ENCODE assay signal across 15 cellular contexts in the genomic region with DNA sequence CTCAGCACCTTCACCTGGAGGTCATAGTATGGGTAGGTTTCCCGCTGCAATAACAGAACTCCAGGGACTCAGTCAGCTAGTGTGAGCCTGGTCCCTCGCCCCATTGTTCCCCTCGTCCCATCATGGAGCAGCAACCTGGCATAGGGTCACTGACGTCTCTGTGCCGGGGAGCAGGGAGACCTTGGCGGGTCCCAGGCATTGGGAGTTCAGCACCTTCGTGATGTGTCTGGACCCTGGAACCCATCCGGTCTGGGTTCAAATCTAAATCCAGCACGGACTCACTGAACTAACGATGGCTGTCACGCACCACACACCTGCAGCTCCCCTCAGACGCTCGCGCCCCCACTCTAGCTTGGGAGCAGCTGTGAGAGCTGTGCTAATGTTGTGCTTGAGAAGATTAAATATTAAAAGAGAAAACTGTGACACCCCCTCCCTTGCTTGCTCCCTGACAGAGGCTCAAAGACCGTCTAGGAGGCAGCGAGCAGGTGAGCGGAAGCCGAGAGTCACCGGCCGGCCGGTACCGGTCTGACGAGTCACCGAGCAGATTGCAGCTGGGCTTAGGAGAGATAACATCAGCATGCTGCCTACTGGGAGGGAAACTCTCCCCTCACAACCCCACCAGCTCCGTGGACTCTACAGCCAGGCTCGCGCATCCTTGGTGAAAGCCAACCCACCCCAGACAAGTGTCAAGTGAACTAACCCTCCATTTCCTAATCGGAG.
A peak's percentile ranks its signal among the peaks of the same experiment; 100 is the strongest.
DNase-seq lines count a peak whose midpoint lies in the region; TF ChIP-seq lines count a peak whose summit lies in the region.
"Had no signal": no experiment of that assay in that cellular context is flagged by ENCODE, and none has a peak within 500 bp of the region (broad histone marks: within the 10 kb centered on the region; RNA-seq: fewer than 3 reads in every experiment).

No MANE protein-coding gene starts in this region.

- H3K27ac ChIP-seq in 22Rv1 = peak overlapping the region; percentile 80
- H3K27ac ChIP-seq: dorsolateral prefrontal cortex had no signal

- H3K4me3 ChIP-seq in LNCaP clone FGC (ENCODE audit: low read depth, low read length) (peak overlapping the region; percentile 57), epithelial cell of esophagus (ENCODE audit: low read length) (peak overlapping the region; percentile 53), HAP-1 (no peak overlapping the region)
- H3K4me3 ChIP-seq: dorsolateral prefrontal cortex had no signal

- H3K27me3 Mint-ChIP-seq in nephron progenitor cell (ENCODE audit: low read depth, poor library complexity) = peaks cover 6% of the 10 kb centered on the region
- H3K27me3 Mint-ChIP-seq: activated naive CD8-positive, alpha-beta T cell treated with anti-CD3 and anti-CD28 coated beads, Interleukin-2, amount 10 ng/mL, durations not matched to agents 7 days and 5 days; stimulated activated memory B cell treated with anti-CD40 and anti-IgM and Interleukin-4, amounts not matched to agents 10 μg/mL and 1 μg/mL and 100 μg/mL, for 72 hours had no signal

- peaks cover 10% of the 10 kb centered on the region for H3K36me3 Mint-ChIP-seq in nephron progenitor cell (ENCODE audit: low read depth)

- TF ChIP-seq CTCF in 22Rv1 (IDR thresholded peaks at IDR 0.05) (no peak), LNCaP clone FGC (IDR thresholded peaks at IDR 0.05; ENCODE audit: control insufficient read depth, extremely low read depth, insufficient read depth) (no peak), epithelial cell of esophagus (IDR thresholded peaks at IDR 0.05; ENCODE audit: insufficient read depth, low read depth, low read length, missing control alignments) (no peak), nephron progenitor cell (IDR thresholded peaks at IDR 0.05) (no peak), GM13977 (IDR thresholded peaks at IDR 0.05; ENCODE audit: extremely low read depth, insufficient read depth, missing control alignments) (no peak)

- H3K36me3 ChIP-seq in HAP-1 (replicated peaks) = peaks cover 12% of the 10 kb centered on the region

- H3K27ac Mint-ChIP-seq in nephron progenitor cell = peak overlapping the region; percentile 29
- H3K27ac Mint-ChIP-seq: activated CD8-positive, alpha-beta T cell treated with anti-CD3 and anti-CD28 coated beads, Interleukin-2, amount 10 ng/mL, durations not matched to agents 7 days and 5 days; activated naive CD8-positive, alpha-beta T cell treated with anti-CD3 and anti-CD28 coated beads, Interleukin-2, amount 10 ng/mL, durations not matched to agents 7 days and 5 days; stimulated activated memory B cell treated with anti-CD40 and anti-IgM and Interleukin-4, amounts not matched to agents 10 μg/mL and 1 μg/mL and 100 μg/mL, for 72 hours had no signal

- no peaks in the 10 kb centered on the region for H3K4me1 ChIP-seq in HAP-1

- peaks cover 49% of the 10 kb centered on the region for H3K4me1 Mint-ChIP-seq in nephron progenitor cell
- H3K4me1 Mint-ChIP-seq: stimulated activated memory B cell treated with anti-CD40 and anti-IgM and Interleukin-4, amounts not matched to agents 10 μg/mL and 1 μg/mL and 100 μg/mL, for 72 hours had no signal

- no peaks in the 10 kb centered on the region for H3K9me3 ChIP-seq in HAP-1

- H3K4me3 Mint-ChIP-seq in nephron progenitor cell = no peak overlapping the region
- H3K4me3 Mint-ChIP-seq: activated CD8-positive, alpha-beta T cell treated with anti-CD3 and anti-CD28 coated beads, Interleukin-2, amount 10 ng/mL, durations not matched to agents 7 days and 5 days; activated naive CD8-positive, alpha-beta T cell treated with anti-CD3 and anti-CD28 coated beads, Interleukin-2, amount 10 ng/mL, durations not matched to agents 7 days and 5 days; stimulated activated memory B cell treated with anti-CD40 and anti-IgM and Interleukin-4, amounts not matched to agents 10 μg/mL and 1 μg/mL and 100 μg/mL, for 72 hours had no signal

- peak; percentile 66 for DNase-seq in LNCaP clone FGC (ENCODE audit: low read depth)
- peak; percentile 57 for DNase-seq in epithelial cell of esophagus (ENCODE audit: low read depth)
- DNase-seq in nephron progenitor cell = no peak
- DNase-seq in activated CD4-positive, alpha-beta T cell treated with anti-CD3 and anti-CD28 coated beads, Interleukin-2, amount 50 U/mL, for 48 hours = no peak
- DNase-seq in NCI-H128 (lab: John Stamatoyannopoulos, UW; ENCODE audit: unreplicated experiment) = no peak
- DNase-seq in GM13977 (ENCODE audit: low spot score) = no peak
- DNase-seq in HAP-1 (ENCODE audit: low spot score in 2 of 2) = no peak
- DNase-seq: activated CD8-positive, alpha-beta T cell treated with anti-CD3 and anti-CD28 coated beads, Interleukin-2, amount 10 ng/mL, durations not matched to agents 7 days and 5 days; activated naive CD8-positive, alpha-beta T cell treated with anti-CD3 and anti-CD28 coated beads, Interleukin-2, amount 10 ng/mL, durations not matched to agents 7 days and 5 days; AML-193; NK-92 treated with Interleukin-12 subunit alpha and Interleukin-12 subunit beta, amount 100 ng/mL, for 24 hours; T-helper 1 cell had no signal

- H3K27me3 ChIP-seq in HAP-1 (ENCODE audit: low read depth) = no peaks in the 10 kb centered on the region
- H3K27me3 ChIP-seq: dorsolateral prefrontal cortex had no signal

- in situ Hi-C loops in GM13977 (cut with MboI; ENCODE audit: low pct_unique_long_range_greater_than_20kb, low sequenced_read_pairs, unreplicated experiment) = no loop called here
- in situ Hi-C loops in HAP-1 (cut with MboI; ENCODE audit: low sequenced_read_pairs) = no loop called here

- H3K9me3 Mint-ChIP-seq in nephron progenitor cell = no peaks in the 10 kb centered on the region
- H3K9me3 Mint-ChIP-seq: activated naive CD8-positive, alpha-beta T cell treated with anti-CD3 and anti-CD28 coated beads, Interleukin-2, amount 10 ng/mL, durations not matched to agents 7 days and 5 days; stimulated activated memory B cell treated with anti-CD40 and anti-IgM and Interleukin-4, amounts not matched to agents 10 μg/mL and 1 μg/mL and 100 μg/mL, for 72 hours had no signal

Comparison
In these comparisons a context has a peak if more than half of its experiments do, and no peak if none do; other contexts are left out.
1. DNase-seq: peak in LNCaP clone FGC (single experiment) and epithelial cell of esophagus (single experiment); none in nephron progenitor cell (single experiment), activated CD4-positive, alpha-beta T cell treated with anti-CD3 and anti-CD28 coated beads, Interleukin-2, amount 50 U/mL, for 48 hours (0 of 2), NCI-H128 (single experiment), GM13977 (single experiment) and HAP-1 (0 of 2).